In the genomic region with DNA sequence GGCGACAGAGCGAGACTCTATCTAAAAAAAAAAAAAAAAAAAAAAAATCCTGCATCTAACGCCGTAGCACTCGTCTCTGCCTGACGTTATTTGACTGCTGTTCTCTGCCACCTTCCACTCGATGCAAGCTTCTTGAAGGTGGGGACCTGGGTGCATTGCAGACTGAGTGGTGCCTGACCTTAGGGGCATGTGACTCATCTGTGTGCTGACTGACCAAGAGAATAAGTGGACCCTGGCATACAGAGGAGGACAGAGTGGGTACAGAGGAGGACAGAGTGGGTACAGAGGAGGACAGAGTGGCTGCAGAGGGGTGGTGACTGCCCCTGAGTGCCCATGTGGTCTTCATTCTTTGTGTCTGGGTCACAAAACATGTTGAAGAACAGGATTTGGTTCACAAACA, we compare ENCODE assay signal across 29 cellular contexts.
"Had no signal": no experiment of that assay in that cellular context is flagged by ENCODE, and none has a peak within 500 bp of the region (broad histone marks: within the 10 kb centered on the region; RNA-seq: fewer than 3 reads in every experiment).

No MANE protein-coding gene starts in this region.

- H3K36me3 ChIP-seq: breast epithelium, neutrophil, ovary, prostate gland had no signal

- H3K27ac ChIP-seq: breast epithelium, hepatocyte, neutrophil, ovary, prostate gland, sigmoid colon, VCaP had no signal

- H3K27me3 ChIP-seq: breast epithelium, hepatocyte, ovary, sigmoid colon had no signal

- H3K4me1 ChIP-seq: breast epithelium, prostate gland had no signal

- H2AFZ ChIP-seq: hepatocyte had no signal

- H3K9me3 ChIP-seq: breast epithelium, neutrophil, ovary, prostate gland, sigmoid colon had no signal

- ATAC-seq: activated naive CD4-positive, alpha-beta T cell treated with anti-CD3 and anti-CD28 coated beads, Interleukin-2, amount 50 U/mL, for 72 hours; left colon; naive thymus-derived CD8-positive, alpha-beta T cell; stimulated activated memory B cell treated with anti-CD40 and anti-IgM and Interleukin-4, amounts not matched to agents 10 μg/mL and 1 μg/mL and 100 μg/mL, for 72 hours; stimulated activated naive CD8-positive, alpha-beta T cell treated with anti-CD3 and anti-CD28 coated beads, Interleukin-15, amount 100 ng/mL, for 72 hours had no signal

- H3K4me3 ChIP-seq: breast epithelium, hepatocyte, ovary, prostate gland, sigmoid colon had no signal

- DNase-seq: activated CD4-positive, alpha-beta T cell treated with anti-CD3 and anti-CD28 coated beads for 48 hours; activated CD4-positive, alpha-beta T cell treated with anti-CD3 and anti-CD28 coated beads, Interleukin-2, amount 50 U/mL, for 48 hours; activated CD8-positive, alpha-beta memory T cell treated with anti-CD3 and anti-CD28 coated beads for 24 hours; activated gamma-delta T cell; effector CD8-positive, alpha-beta T cell; glutamatergic neuron; left colon; mesenchymal stem cell; naive thymus-derived CD8-positive, alpha-beta T cell; sigmoid colon; small intestine; stimulated activated CD4-positive, alpha-beta T cell treated with anti-CD3 and anti-CD28 coated beads, Interleukin-4, amount 100 ng/mL, for 4 hours; stimulated activated CD8-positive, alpha-beta memory T cell treated with anti-CD3 and anti-CD28 coated beads, Interleukin-4, amount 100 ng/mL, for 48 hours; stimulated activated naive CD8-positive, alpha-beta T cell treated with anti-CD3 and anti-CD28 coated beads, Interleukin-15, amount 100 ng/mL, for 72 hours; substantia nigra; T-helper 9 cell had no signal

- H3K4me2 ChIP-seq: hepatocyte had no signal

- FAIRE-seq: colon, endometrium, frontal cortex, keratinocyte, small intestine, TTC549 had no signal
